Comparison of ENCODE assay signal across 29 cellular contexts in the genomic region with DNA sequence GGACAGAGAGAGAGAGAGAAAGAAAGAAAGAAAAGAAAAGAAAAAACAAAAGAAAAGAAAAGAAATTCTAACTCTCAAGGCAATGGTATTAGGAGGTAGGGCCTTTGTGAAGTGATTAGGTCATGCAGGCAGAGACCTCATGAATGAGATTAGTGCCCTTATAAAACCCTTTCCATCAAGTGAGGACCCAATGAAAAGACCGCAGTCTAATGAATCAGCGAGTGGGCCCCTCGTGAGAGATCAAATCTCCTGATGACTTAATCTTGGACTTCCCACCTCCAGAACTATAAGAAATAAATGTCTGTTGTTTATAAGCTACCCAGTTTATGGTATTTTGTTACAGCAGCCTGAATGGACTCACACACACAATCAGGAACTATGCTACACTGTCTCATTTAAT.
"Had no signal": no experiment of that assay in that cellular context is flagged by ENCODE, and none has a peak within 500 bp of the region (broad histone marks: within the 10 kb centered on the region; RNA-seq: fewer than 3 reads in every experiment).

No MANE protein-coding gene starts in this region.

- ATAC-seq: foreskin keratinocyte, gastroesophageal sphincter, heart left ventricle, left lobe of liver, natural killer cell, pancreas, sciatic nerve had no signal

- H3K4me1 ChIP-seq: colonic mucosa, esophagus muscularis mucosa, foreskin keratinocyte, gastroesophageal sphincter, pancreas, testis, upper lobe of left lung had no signal

- H3K9me3 ChIP-seq: colonic mucosa, esophagus muscularis mucosa, gastroesophageal sphincter, heart left ventricle, neutrophil, pancreas, testis, tibial nerve, upper lobe of left lung had no signal

- H3K27ac Mint-ChIP-seq: dendritic cell treated with granulocyte-macrophage colony-stimulating factor and Interleukin-4, amounts not matched to agents 40 ng/mL and 50 ng/mL, for 4 days; endodermal cell; memory B cell; natural killer cell had no signal

- H3K36me3 Mint-ChIP-seq: natural killer cell had no signal

- DNase-seq: colonic mucosa; effector CD8-positive, alpha-beta T cell; endodermal cell; foreskin keratinocyte; heart left ventricle; kidney; natural killer cell; pancreas; retina; stimulated activated CD4-positive, alpha-beta T cell treated with anti-CD3 and anti-CD28 coated beads, Interleukin-12 subunit alpha, Interleukin-12 subunit beta, amount 100 ng/mL, for 4 hours; stimulated activated CD4-positive, alpha-beta T cell treated with anti-CD3 and anti-CD28 coated beads, Interleukin-1b, Interleukin-23, amount 100 ng/mL, for 48 hours; stimulated activated CD4-positive, alpha-beta T cell treated with anti-CD3 and anti-CD28 coated beads, Interleukin-4, amount 100 ng/mL, for 1 hour; stimulated activated CD8-positive, alpha-beta memory T cell treated with anti-CD3 and anti-CD28 coated beads, Interleukin-4, amount 100 ng/mL, for 48 hours; stimulated activated naive CD4-positive, alpha-beta T cell; substantia nigra; testis; upper lobe of left lung had no signal

- H3K4me3 Mint-ChIP-seq: dendritic cell treated with granulocyte-macrophage colony-stimulating factor and Interleukin-4, amounts not matched to agents 40 ng/mL and 50 ng/mL, for 4 days; endodermal cell; memory B cell; natural killer cell had no signal

- H3K4me3 ChIP-seq: colonic mucosa, esophagus muscularis mucosa, gastroesophageal sphincter, heart left ventricle, hepatocyte, lung, pancreas, smooth muscle cell, testis, tibial nerve, upper lobe of left lung had no signal

- H3K4me1 Mint-ChIP-seq: memory B cell had no signal

- H3K36me3 ChIP-seq: colonic mucosa had no signal

- H3K27me3 ChIP-seq: colonic mucosa, esophagus muscularis mucosa, foreskin keratinocyte, gastroesophageal sphincter, heart left ventricle, hepatocyte, neutrophil, pancreas, testis, tibial nerve, upper lobe of left lung had no signal

- H3K9me3 Mint-ChIP-seq: dendritic cell treated with granulocyte-macrophage colony-stimulating factor and Interleukin-4, amounts not matched to agents 40 ng/mL and 50 ng/mL, for 4 days; memory B cell; natural killer cell had no signal

- H3K27ac ChIP-seq: colonic mucosa, epithelial cell of prostate, esophagus muscularis mucosa, foreskin keratinocyte, gastroesophageal sphincter, heart left ventricle, hepatocyte, neutrophil, pancreas, testis, tibial nerve, upper lobe of left lung had no signal

- H3K27me3 Mint-ChIP-seq: dendritic cell treated with granulocyte-macrophage colony-stimulating factor and Interleukin-4, amounts not matched to agents 40 ng/mL and 50 ng/mL, for 4 days; memory B cell had no signal
